In the genomic region with DNA sequence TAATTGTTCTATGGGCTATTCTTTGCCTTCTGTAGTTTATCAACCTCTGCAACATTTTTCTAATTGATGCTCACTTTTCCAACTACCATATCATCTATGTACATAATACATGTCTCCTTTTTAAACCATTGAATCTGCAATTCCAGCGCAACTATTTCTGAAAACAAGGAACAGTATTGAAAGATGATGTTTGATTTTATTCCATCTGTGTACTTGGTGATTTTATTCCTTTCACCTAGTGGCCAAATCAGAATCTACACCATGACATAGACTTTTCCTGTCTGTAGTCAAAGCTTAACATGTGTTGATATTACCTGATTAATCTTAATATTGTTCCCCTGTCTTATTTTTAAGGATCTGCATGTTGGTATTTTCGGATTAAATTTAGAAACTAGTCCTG, we compare ENCODE assay signal across 1 cellular context.
TF ChIP-seq lines count a peak whose summit lies in the region.

No MANE protein-coding gene starts in this region.

TF ChIP-seq in SK-N-SH, 30 proteins besides CTCF, POLR2A, EP300 and RAD21 (continued from another document):
- TF ChIP-seq MXI1 (IDR thresholded peaks at IDR 0.05; ENCODE audit: low read depth, low read length) (no peak), RCOR1 (IDR thresholded peaks at IDR 0.05; ENCODE audit: low read length) (no peak), FOXJ3 (CRISPR knock-in tag; IDR thresholded peaks at IDR 0.05) (no peak), TCF12 (IDR thresholded peaks at IDR 0.05) (no peak), PBX3 (IDR thresholded peaks at IDR 0.05) (no peak), SMC3 (IDR thresholded peaks at IDR 0.05; ENCODE audit: low read depth, low read length) (no peak), FOXM1 (IDR thresholded peaks at IDR 0.05; ENCODE audit: low read depth) (no peak)
- TF ChIP-seq, protein P1, sequence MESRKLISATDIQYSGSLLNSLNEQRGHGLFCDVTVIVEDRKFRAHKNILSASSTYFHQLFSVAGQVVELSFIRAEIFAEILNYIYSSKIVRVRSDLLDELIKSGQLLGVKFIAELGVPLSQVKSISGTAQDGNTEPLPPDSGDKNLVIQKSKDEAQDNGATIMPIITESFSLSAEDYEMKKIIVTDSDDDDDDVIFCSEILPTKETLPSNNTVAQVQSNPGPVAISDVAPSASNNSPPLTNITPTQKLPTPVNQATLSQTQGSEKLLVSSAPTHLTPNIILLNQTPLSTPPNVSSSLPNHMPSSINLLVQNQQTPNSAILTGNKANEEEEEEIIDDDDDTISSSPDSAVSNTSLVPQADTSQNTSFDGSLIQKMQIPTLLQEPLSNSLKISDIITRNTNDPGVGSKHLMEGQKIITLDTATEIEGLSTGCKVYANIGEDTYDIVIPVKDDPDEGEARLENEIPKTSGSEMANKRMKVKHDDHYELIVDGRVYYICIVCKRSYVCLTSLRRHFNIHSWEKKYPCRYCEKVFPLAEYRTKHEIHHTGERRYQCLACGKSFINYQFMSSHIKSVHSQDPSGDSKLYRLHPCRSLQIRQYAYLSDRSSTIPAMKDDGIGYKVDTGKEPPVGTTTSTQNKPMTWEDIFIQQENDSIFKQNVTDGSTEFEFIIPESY (IDR thresholded peaks at IDR 0.05; ENCODE audit: borderline replicate concordance, low read depth), result no peak
